ENCODE assay signal across 5 cellular contexts in the genomic region with DNA sequence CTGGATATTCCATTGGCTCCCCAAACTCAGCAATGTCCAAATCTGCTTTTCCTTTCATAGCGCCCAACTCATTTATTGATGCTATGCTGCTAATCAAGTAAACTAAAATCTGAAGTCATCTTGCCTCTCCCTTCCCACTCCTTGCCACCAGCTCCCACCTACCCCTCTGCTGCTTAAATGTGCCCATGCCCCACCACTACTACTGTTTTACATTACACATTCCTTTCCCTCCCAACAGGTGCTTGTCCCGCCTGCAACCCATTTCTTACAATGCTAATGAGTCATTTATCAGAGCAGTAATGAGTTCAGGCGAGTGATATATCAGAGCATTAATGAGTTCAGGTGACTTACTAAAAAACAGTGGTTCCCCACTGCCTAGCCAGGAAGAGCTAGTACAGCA.
A peak's percentile ranks its signal among the peaks of the same experiment; 100 is the strongest.
DNase-seq lines count a peak whose midpoint lies in the region; ATAC-seq, FAIRE-seq and TF ChIP-seq lines count a peak whose summit lies in the region.
"Not testable (repeated sequence)": the region's sequence is repeated elsewhere in the genome, so short reads cannot be mapped to it uniquely, and the experiment has no call there.

No MANE protein-coding gene starts in this region.

- not testable (repeated sequence) for H4K20me1 ChIP-seq in GM23338 (replicated peaks; ENCODE audit: insufficient read depth); astrocyte (ENCODE audit: insufficient read depth, low read length)

- CTCF ChIA-PET in Caco-2 (lab: Charles Lee); WTC11 (lab: Charles Lee): not testable (repeated sequence)

- not testable (repeated sequence) for H3K4me3 ChIP-seq in Caco-2 (ENCODE audit: low read depth, low read length); GM23338; astrocyte (ENCODE audit: insufficient read depth, low read depth, low read length)

- not testable (repeated sequence) for H3K4me1 ChIP-seq in Caco-2; GM23338 (ENCODE audit: insufficient read depth); astrocyte (ENCODE audit: insufficient read depth, low read length)

- intact Hi-C loops in Caco-2 (cut with micrococcal nuclease; ENCODE audit: unreplicated experiment) = not testable (repeated sequence)

- H3K27me3 ChIP-seq in Caco-2 (replicated peaks; ENCODE audit: control insufficient read depth, insufficient read depth, low read length); GM23338 (ENCODE audit: insufficient read depth); astrocyte (ENCODE audit: insufficient read depth, low read length): not testable (repeated sequence)

- FAIRE-seq in astrocyte (lab: Jason Lieb, UNC) = not testable (repeated sequence)

- H3K27ac Mint-ChIP-seq in Caco-2 (ENCODE audit: unreplicated experiment) (peak overlapping the region; percentile 2), astrocyte (ENCODE audit: unreplicated experiment) (peak overlapping the region; percentile 93), osteocyte (ENCODE audit: unreplicated experiment) (peak overlapping the region; percentile 59)
- not testable (repeated sequence) for H3K27ac Mint-ChIP-seq in GM23338, WTC11

- not testable (repeated sequence) for H3F3A ChIP-seq in GM23338 (replicated peaks; ENCODE audit: low read depth)

- H3K36me3 Mint-ChIP-seq in Caco-2 (ENCODE audit: insufficient read depth, unreplicated experiment); GM23338 (ENCODE audit: low read depth); WTC11; astrocyte (ENCODE audit: low read depth, unreplicated experiment); osteocyte (ENCODE audit: unreplicated experiment): not testable (repeated sequence)

- POLR2A ChIA-PET in Caco-2 (lab: Charles Lee); WTC11 (lab: Charles Lee): not testable (repeated sequence)

- H3K9me3 ChIP-seq in Caco-2; astrocyte (ENCODE audit: insufficient read depth, low read depth, low read length): not testable (repeated sequence)

- not testable (repeated sequence) for H3K9me2 ChIP-seq in GM23338 (ENCODE audit: insufficient read depth)

- not testable (repeated sequence) for H3K36me3 ChIP-seq in Caco-2 (ENCODE audit: control insufficient read depth, insufficient read depth, low read length); GM23338 (ENCODE audit: insufficient read depth); astrocyte (ENCODE audit: insufficient read depth, low read length)

- not testable (repeated sequence) for DNase-seq in Caco-2; GM23338 (ENCODE audit: low spot score); WTC11 (ENCODE audit: low spot score); astrocyte (ENCODE audit: low read depth); osteocyte (ENCODE audit: extremely low spot score, unreplicated experiment)

- ATAC-seq in GM23338 (peak; percentile 58; the same call in 2 of the 3 replicates), WTC11 (peak; percentile 65)

- H3K9ac ChIP-seq in astrocyte (ENCODE audit: low read length) = not testable (repeated sequence)

- H3K27me3 Mint-ChIP-seq in Caco-2 (ENCODE audit: insufficient read depth, unreplicated experiment); GM23338 (ENCODE audit: insufficient read depth, low read depth, poor library complexity); WTC11 (ENCODE audit: low read depth); astrocyte (ENCODE audit: low read depth, unreplicated experiment); osteocyte (ENCODE audit: unreplicated experiment): not testable (repeated sequence)

- BruUV-seq in Caco-2 (replicated peaks; lab: Mats Ljungman, UMichigan) = not testable (repeated sequence)

- not testable (repeated sequence) for H3K4me3 Mint-ChIP-seq in Caco-2 (ENCODE audit: unreplicated experiment); GM23338; WTC11; astrocyte (ENCODE audit: unreplicated experiment); osteocyte (ENCODE audit: unreplicated experiment)

- H3K27ac ChIP-seq in GM23338 (ENCODE audit: low read depth); astrocyte (ENCODE audit: low read depth, low read length): not testable (repeated sequence)

- peaks cover 20% of the 10 kb centered on the region for H3K4me1 Mint-ChIP-seq in Caco-2 (ENCODE audit: low read depth, unreplicated experiment)
- not testable (repeated sequence) for H3K4me1 Mint-ChIP-seq in GM23338; WTC11; astrocyte (ENCODE audit: low read depth, unreplicated experiment); osteocyte (ENCODE audit: unreplicated experiment)

- H2AFZ ChIP-seq in GM23338; astrocyte (ENCODE audit: low read depth, low read length): not testable (repeated sequence)

- H3K79me2 ChIP-seq in GM23338 (replicated peaks; ENCODE audit: insufficient read depth); astrocyte (ENCODE audit: insufficient read depth, low read length): not testable (repeated sequence)

- H3K4me2 ChIP-seq in GM23338 = 0 out of 2 replicates have a peak overlapping the region, but pooled peaks have one; percentile 32
- not testable (repeated sequence) for H3K4me2 ChIP-seq in astrocyte (ENCODE audit: low read length)

- not testable (repeated sequence) for H3K9me3 Mint-ChIP-seq in Caco-2 (ENCODE audit: unreplicated experiment); GM23338; WTC11; astrocyte (ENCODE audit: unreplicated experiment); osteocyte (ENCODE audit: unreplicated experiment)

- TF ChIP-seq CTCF in Caco-2 (IDR thresholded peaks at IDR 0.05; ENCODE audit: insufficient read depth in 1 of 2, low read depth in 1 of 2, low read length in 1 of 2, severe bottlenecking in 1 of 2, unreplicated experiment in 1 of 2); GM23338 (conservative IDR thresholded peaks at IDR 0.05; ENCODE audit: low read depth in 2 of 2); WTC11 (IDR thresholded peaks at IDR 0.05); astrocyte (IDR thresholded peaks at IDR 0.05; ENCODE audit: insufficient read depth, low read depth, low read length); osteocyte (IDR thresholded peaks at IDR 0.05): not testable (repeated sequence)
